7 cellular contexts compared by ENCODE assay signal in the genomic region with DNA sequence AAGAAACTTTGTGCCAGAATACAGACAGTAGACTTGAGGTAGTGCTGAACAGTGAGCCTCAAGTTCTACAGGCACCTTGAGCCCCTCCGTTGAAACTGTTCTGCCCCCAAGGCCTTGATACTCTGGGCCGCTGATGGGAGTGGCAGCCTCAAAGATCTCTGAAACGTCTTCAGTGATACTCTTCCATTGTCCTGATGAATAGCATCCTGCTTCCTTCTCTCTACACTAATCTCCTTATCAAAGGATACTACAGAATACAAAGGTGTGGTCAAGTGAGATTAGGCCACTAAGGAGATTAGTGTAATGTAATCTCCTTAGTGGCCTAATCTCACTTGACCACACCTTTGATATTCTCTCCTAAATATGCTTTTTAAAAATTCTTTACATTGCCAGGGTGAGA.
"Had no signal": no experiment of that assay in that cellular context is flagged by ENCODE, and none has a peak within 500 bp of the region (broad histone marks: within the 10 kb centered on the region; RNA-seq: fewer than 3 reads in every experiment).

No MANE protein-coding gene starts in this region.

- H3K36me3 Mint-ChIP-seq: IgD-negative memory B cell had no signal

- H3K27ac Mint-ChIP-seq: GM23338, H9 had no signal

- H3K4me3 ChIP-seq: GM23338 had no signal

- H3K4me3 Mint-ChIP-seq: GM23338, H9, IgD-negative memory B cell had no signal

- H3K4me1 Mint-ChIP-seq: GM23338, IgD-negative memory B cell had no signal

- ATAC-seq: GM23338 had no signal

- H2AFZ ChIP-seq: GM23338 had no signal

- H3K27me3 Mint-ChIP-seq: IgD-negative memory B cell had no signal

- DNase-seq: H9, HCEC 1CT had no signal

- H3K4me2 ChIP-seq: GM23338 had no signal

- FAIRE-seq: H1, H54, HTR-8/SVneo had no signal
